In genomic region chr2:100781523-100782375, GRCh38 we compare ENCODE assay signal across 19 cellular contexts.
"Had no signal": no experiment of that assay in that cellular context is flagged by ENCODE, and none has a peak within 500 bp of the region (broad histone marks: within the 10 kb centered on the region; RNA-seq: fewer than 3 reads in every experiment).

No MANE protein-coding gene starts in this region.

- ATAC-seq: activated CD8-positive, alpha-beta T cell treated with anti-CD3 and anti-CD28 coated beads, Interleukin-2, amount 10 ng/mL, durations not matched to agents 7 days and 5 days; stimulated activated naive CD8-positive, alpha-beta T cell treated with anti-CD3 and anti-CD28 coated beads, Interleukin-15, Interleukin-2, amounts not matched to agents 100 U/mL and 50 U/mL, for 24 hours; T-cell had no signal

- DNase-seq: activated CD4-positive, alpha-beta T cell treated with anti-CD3 and anti-CD28 coated beads for 4 hours; activated CD8-positive, alpha-beta memory T cell treated with anti-CD3 and anti-CD28 coated beads, Interleukin-2, amount 50 U/mL, for 48 hours; activated CD8-positive, alpha-beta T cell treated with anti-CD3 and anti-CD28 coated beads, Interleukin-2, amount 10 ng/mL, durations not matched to agents 7 days and 5 days; activated naive CD4-positive, alpha-beta T cell treated with anti-CD3 and anti-CD28 coated beads, Interleukin-2, amount 10 ng/mL, durations not matched to agents 7 days and 5 days; central memory CD4-positive, alpha-beta T cell; effector CD8-positive, alpha-beta T cell; left cardiac atrium; lower lobe of right lung; naive thymus-derived CD4-positive, alpha-beta T cell; occipital lobe; sigmoid colon; stimulated activated CD4-positive, alpha-beta T cell treated with anti-CD3 and anti-CD28 coated beads, Interleukin-12 subunit alpha, Interleukin-12 subunit beta, amount 100 ng/mL, for 4 hours; stimulated activated naive CD8-positive, alpha-beta T cell treated with anti-CD3 and anti-CD28 coated beads, Interleukin-15, Interleukin-2, amounts not matched to agents 100 U/mL and 50 U/mL, for 24 hours; T-cell; WERI-Rb-1 had no signal

- H3K27me3 ChIP-seq: gastroesophageal sphincter, sigmoid colon, suprapubic skin had no signal

- H3K9me3 ChIP-seq: gastroesophageal sphincter, lower lobe of right lung, prostate gland, sigmoid colon, suprapubic skin had no signal

- H3K4me3 ChIP-seq: coronary artery, gastroesophageal sphincter, lower lobe of right lung, prostate gland, sigmoid colon, suprapubic skin had no signal

- H3K36me3 ChIP-seq: gastroesophageal sphincter, lower lobe of right lung, prostate gland, sigmoid colon, suprapubic skin, WERI-Rb-1 had no signal

- H3K27ac ChIP-seq: coronary artery, gastroesophageal sphincter, lower lobe of right lung, prostate gland, suprapubic skin, WERI-Rb-1 had no signal

- H3K4me1 ChIP-seq: lower lobe of right lung had no signal
